Comparison of ENCODE assay signal across 12 cellular contexts in the genomic region with DNA sequence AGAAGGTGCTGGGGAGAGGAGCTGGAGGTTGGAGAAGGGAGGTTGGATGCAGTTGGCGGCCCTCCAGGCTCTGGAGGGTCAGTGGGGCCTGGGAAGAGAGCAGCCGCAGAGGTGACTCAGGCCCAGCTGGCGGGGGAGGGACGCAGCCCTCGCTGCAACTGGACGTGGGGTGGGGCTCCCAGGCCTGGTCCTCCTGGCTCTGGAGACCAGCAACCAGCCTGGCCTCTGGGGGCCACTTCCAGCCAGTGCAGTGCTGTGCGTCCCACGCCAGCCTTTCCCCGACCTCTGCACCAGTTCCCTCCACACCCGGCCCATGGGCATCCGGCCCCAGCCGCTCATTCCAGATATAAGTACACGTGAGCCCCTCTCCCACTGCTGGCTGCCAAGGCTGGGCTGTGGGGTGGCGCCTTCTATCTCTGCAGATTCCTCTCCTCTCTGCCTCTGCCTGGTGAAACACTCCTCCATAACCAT. TPM values are rescaled to one million over a fixed set of nuclear protein-coding genes. Genes with fewer than 3 reads are reported as not detected.
A peak's percentile ranks its signal among the peaks of the same experiment; 100 is the strongest.
DNase-seq lines count a peak whose midpoint lies in the region; ATAC-seq and TF ChIP-seq lines count a peak whose summit lies in the region.
"Had no signal": no experiment of that assay in that cellular context is flagged by ENCODE, and none has a peak within 500 bp of the region (broad histone marks: within the 10 kb centered on the region; RNA-seq: fewer than 3 reads in every experiment).

No MANE protein-coding gene starts in this region.

- H3K9me3 ChIP-seq in breast epithelium (no peaks in the 10 kb centered on the region), thyroid gland (no peaks in the 10 kb centered on the region)

- ATAC-seq in left lobe of liver, result peak; percentile 36

- TF ChIP-seq POLR2A in breast epithelium (IDR thresholded peaks at IDR 0.05) (no peak), thyroid gland (IDR thresholded peaks at IDR 0.05) (no peak)

- H3K27me3 Mint-ChIP-seq in activated T-cell treated with anti-CD3 and anti-CD28 coated beads, Interleukin-2, amount 50 U/mL, for 24 hours, result peaks cover 8% of the 10 kb centered on the region

- H3K36me3 Mint-ChIP-seq in activated T-cell treated with anti-CD3 and anti-CD28 coated beads, Interleukin-2, amount 50 U/mL, for 24 hours (ENCODE audit: low read depth), result no peaks in the 10 kb centered on the region

- 88 to 89% methylated on average over 8 to 11 of the region's 14 CpGs for WGBS in thyroid gland, 2 donors

- no peaks in the 10 kb centered on the region for H3K27me3 ChIP-seq in breast epithelium
- H3K27me3 ChIP-seq in thyroid gland, result no peaks in the 10 kb centered on the region

- H3K4me1 ChIP-seq in breast epithelium, result peaks cover 4 to 6% of the 10 kb centered on the region in 2 donors
- peaks cover 0 to 39% of the 10 kb centered on the region in 2 donors for H3K4me1 ChIP-seq in thyroid gland

- H3K4me3 ChIP-seq in breast epithelium (no peak overlapping the region), thyroid gland (replicated peaks in 1 of 3) (no peak overlapping the region)

- H3K27ac Mint-ChIP-seq in activated T-cell treated with anti-CD3 and anti-CD28 coated beads, Interleukin-2, amount 50 U/mL, for 24 hours, result no peak overlapping the region

- H3K27ac ChIP-seq in breast epithelium (peak overlapping the region; percentile 43 to 97), thyroid gland (peak overlapping the region in 2 of 3 donors; percentile 46 to 56)

- no peak overlapping the region for H3K4me3 Mint-ChIP-seq in activated T-cell treated with anti-CD3 and anti-CD28 coated beads, Interleukin-2, amount 50 U/mL, for 24 hours
- H3K4me3 Mint-ChIP-seq: neural crest cell had no signal

- H3K9me3 Mint-ChIP-seq in activated T-cell treated with anti-CD3 and anti-CD28 coated beads, Interleukin-2, amount 50 U/mL, for 24 hours, result no peaks in the 10 kb centered on the region
- H3K9me3 Mint-ChIP-seq: neural crest cell had no signal

- H3K36me3 ChIP-seq in breast epithelium, result no peaks in the 10 kb centered on the region
- no peaks in the 10 kb centered on the region for H3K36me3 ChIP-seq in thyroid gland

- H3K4me1 Mint-ChIP-seq in activated T-cell treated with anti-CD3 and anti-CD28 coated beads, Interleukin-2, amount 50 U/mL, for 24 hours (ENCODE audit: low read depth), result peaks cover 16% of the 10 kb centered on the region

- intact Hi-C loops in breast epithelium (cut with DNase I; ENCODE audit: low total_unique reads) (no loop called here), thyroid gland (cut with DNase I) (no loop called here)

- DNase-seq in HK-2 (ENCODE audit: unreplicated experiment) (peak; percentile 89), breast epithelium (ENCODE audit: low spot score in 2 of 2) (peak in 1 of 2 donors; percentile 34), left lobe of liver (ENCODE audit: low spot score) (no peak), thyroid gland (peak in 1 of 2 donors; percentile 33), OCI-M2 (lab: John Stamatoyannopoulos, UW; ENCODE audit: unreplicated experiment) (no peak), cortex of kidney (lab: John Stamatoyannopoulos, UW) (no peak)
- no peak for DNase-seq in activated T-cell treated with anti-CD3 and anti-CD28 coated beads, Interleukin-2, amount 50 U/mL, for 24 hours
- DNase-seq in activated CD8-positive, alpha-beta memory T cell treated with anti-CD3 and anti-CD28 coated beads, Interleukin-2, amount 50 U/mL, for 48 hours, result no peak
- DNase-seq: activated CD4-positive, alpha-beta T cell treated with anti-CD3 and anti-CD28 coated beads, Interleukin-2, amount 50 U/mL, for 1 hour; effector memory CD4-positive, alpha-beta T cell; NCI-H345 had no signal

- no peak for TF ChIP-seq CTCF in breast epithelium (IDR thresholded peaks at IDR 0.05)
- no peak for TF ChIP-seq CTCF in thyroid gland (IDR thresholded peaks at IDR 0.05)

RNA-seq across cellular contexts. Expression of a gene that starts 38.0 kb away (rescaled TPM):
- 10 to 100 TPM; 48.3 to 62.9 (median 55.8) TPM for total RNA-seq in breast epithelium
- total RNA-seq in left lobe of liver, result 499 TPM
- 100 to 1,000 TPM; 105 to 264 (median 238) TPM for total RNA-seq in thyroid gland
